21 cellular contexts compared by ENCODE assay signal in the genomic region with DNA sequence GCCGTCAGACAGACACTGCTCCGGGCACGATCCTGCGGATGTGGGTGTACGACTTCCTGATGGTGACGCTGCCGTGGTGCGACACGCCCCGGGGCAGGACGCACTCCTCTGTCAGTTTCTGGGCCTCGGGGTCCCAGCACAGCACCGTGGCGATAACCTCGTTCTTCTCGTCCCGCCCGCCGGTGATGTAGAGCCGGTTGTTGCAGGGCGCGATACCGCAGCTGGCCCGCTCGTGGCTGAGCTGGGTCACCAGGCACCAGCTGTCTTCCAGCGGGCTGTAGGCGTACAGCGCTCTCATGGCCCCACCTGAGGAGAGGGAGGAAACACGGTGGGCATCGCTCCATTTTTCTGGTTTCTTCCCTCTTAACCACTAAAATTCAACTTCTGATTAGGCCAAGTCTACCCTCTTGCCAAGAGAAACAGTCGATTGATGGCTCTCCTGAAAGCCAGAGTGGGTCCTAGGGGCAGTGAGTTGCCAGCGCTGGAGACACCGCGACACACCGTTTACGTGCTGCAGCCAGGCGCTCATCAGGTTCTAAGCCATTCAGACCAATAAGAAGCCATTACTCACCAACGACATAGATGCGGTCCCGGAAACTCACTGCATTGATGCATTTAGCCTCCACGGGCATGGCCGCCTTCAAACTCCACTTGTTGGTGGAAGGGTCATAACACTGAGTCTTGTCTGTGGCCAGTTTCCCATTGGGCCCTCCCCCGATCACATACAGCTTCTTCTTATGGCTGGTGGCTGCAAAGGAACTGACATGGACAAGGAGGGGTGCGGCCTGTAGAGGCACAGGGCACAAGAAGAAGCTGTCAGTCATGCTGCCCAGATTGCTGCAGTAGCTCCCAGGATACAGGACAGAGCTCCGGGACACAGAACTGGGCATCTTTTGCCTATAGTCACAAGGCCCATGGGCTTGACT.
DNase-seq lines count a peak whose midpoint lies in the region; ATAC-seq and TF ChIP-seq lines count a peak whose summit lies in the region.
"Had no signal": no experiment of that assay in that cellular context is flagged by ENCODE, and none has a peak within 500 bp of the region (broad histone marks: within the 10 kb centered on the region; RNA-seq: fewer than 3 reads in every experiment).

No MANE protein-coding gene starts in this region.

- H3K27ac ChIP-seq in H9 (ENCODE audit: insufficient read length, low read depth, low read length) = no peak overlapping the region
- H3K27ac ChIP-seq in esophagus muscularis mucosa (replicated peaks in 1 of 4) = no peak overlapping the region
- H3K27ac ChIP-seq in GM23248 = no peak overlapping the region
- H3K27ac ChIP-seq: adrenal gland, right lobe of liver, tibial nerve had no signal

- no peaks in the 10 kb centered on the region for H3K9me3 Mint-ChIP-seq in H9
- no peaks in the 10 kb centered on the region for H3K9me3 Mint-ChIP-seq in WTC11
- no peaks in the 10 kb centered on the region for H3K9me3 Mint-ChIP-seq in osteocyte (ENCODE audit: unreplicated experiment)
- H3K9me3 Mint-ChIP-seq: activated CD4-positive, alpha-beta T cell treated with anti-CD3 and anti-CD28 coated beads, Interleukin-2, amount 10 ng/mL, durations not matched to agents 24 days and 14 days; CD4-positive, CD25-positive, alpha-beta regulatory T cell; natural killer cell treated with Interleukin-12 subunit alpha and Interleukin-12 subunit beta and Interleukin-15 and Interleukin-18, amount 100 ng/mL, for 72 hours; stimulated activated naive CD8-positive, alpha-beta T cell treated with anti-CD3 and anti-CD28 coated beads, Interleukin-15, amount 100 ng/mL, for 72 hours; T-helper 2 cell treated with Interferon-gamma antibody and Interleukin-4, amounts not matched to agents 5 μg/mL and 100 μg/mL, for 36 hours had no signal

- H2BK20ac ChIP-seq in H9 (ENCODE audit: low read depth, low read length, poor library complexity, severe bottlenecking) = no peak overlapping the region

- no peak overlapping the region for H2BK5ac ChIP-seq in H9 (ENCODE audit: insufficient read length, low read length)

- no peak overlapping the region for H2BK120ac ChIP-seq in H9 (ENCODE audit: low read depth, low read length, poor library complexity, severe bottlenecking)

- no peaks in the 10 kb centered on the region for H3K36me3 Mint-ChIP-seq in H9 (ENCODE audit: insufficient read depth in 1 of 3, low read depth in 3 of 3)
- H3K36me3 Mint-ChIP-seq in WTC11 = no peaks in the 10 kb centered on the region
- no peaks in the 10 kb centered on the region for H3K36me3 Mint-ChIP-seq in osteocyte (ENCODE audit: unreplicated experiment)
- H3K36me3 Mint-ChIP-seq: brain had no signal

- CTCF ChIA-PET in WTC11 (lab: Charles Lee) = interaction anchor here (0.5 to 4.6 kb wide), 5 partner anchors 10 to 393 kb away, joined by 3 to 28 read pairs (median 4); a partner anchor contains a TSS

- H2AFZ ChIP-seq in H9 (ENCODE audit: low read length) (no peak overlapping the region), GM23248 (no peak overlapping the region)

- H3T11ph ChIP-seq in H9 (ENCODE audit: low read length) = no peak overlapping the region

- H4K20me1 ChIP-seq in H9 (ENCODE audit: control insufficient read depth, insufficient read depth, insufficient read length) (no peaks in the 10 kb centered on the region), GM23248 (ENCODE audit: insufficient read depth) (no peaks in the 10 kb centered on the region)

- no peak overlapping the region for H2AK5ac ChIP-seq in H9 (ENCODE audit: insufficient read length, low read length)

- H3K27me3 ChIP-seq in H9 (ENCODE audit: insufficient read depth, low read length) (no peaks in the 10 kb centered on the region), esophagus muscularis mucosa (no peaks in the 10 kb centered on the region), GM23248 (replicated peaks; ENCODE audit: insufficient read depth) (peaks cover 11% of the 10 kb centered on the region)
- H3K27me3 ChIP-seq: adrenal gland, right lobe of liver, tibial nerve had no signal

- H3K4me2 ChIP-seq in H9 (ENCODE audit: insufficient read depth, insufficient read length, low read length) (no peak overlapping the region), GM23248 (ENCODE audit: unreplicated experiment) (no peak overlapping the region)

- H3K23me2 ChIP-seq in H9 (ENCODE audit: insufficient read length, low read depth, low read length, poor library complexity, severe bottlenecking) = no peaks in the 10 kb centered on the region

- H2BK12ac ChIP-seq in H9 (ENCODE audit: insufficient read length, low read depth, low read length) = no peak overlapping the region

- H3K4me3 Mint-ChIP-seq in H9 (no peak overlapping the region), WTC11 (no peak overlapping the region), osteocyte (ENCODE audit: unreplicated experiment) (no peak overlapping the region)
- H3K4me3 Mint-ChIP-seq: activated CD4-positive, alpha-beta T cell treated with anti-CD3 and anti-CD28 coated beads, Interleukin-2, amount 10 ng/mL, durations not matched to agents 24 days and 14 days; brain; CD4-positive, CD25-positive, alpha-beta regulatory T cell; natural killer cell treated with Interleukin-12 subunit alpha and Interleukin-12 subunit beta and Interleukin-15 and Interleukin-18, amount 100 ng/mL, for 72 hours; stimulated activated naive CD8-positive, alpha-beta T cell treated with anti-CD3 and anti-CD28 coated beads, Interleukin-15, amount 100 ng/mL, for 72 hours; T-helper 2 cell treated with Interferon-gamma antibody and Interleukin-4, amounts not matched to agents 5 μg/mL and 100 μg/mL, for 36 hours had no signal

- H3F3A ChIP-seq in GM23248 (ENCODE audit: insufficient read depth) = no peaks in the 10 kb centered on the region

- no peak overlapping the region for H4K5ac ChIP-seq in H9 (ENCODE audit: insufficient read length, low read depth, low read length)

- H3K23ac ChIP-seq in H9 (ENCODE audit: insufficient read length, low read depth, low read length) = no peak overlapping the region

- H3K4me1 ChIP-seq in H9 (ENCODE audit: insufficient read depth, low read length) = no peaks in the 10 kb centered on the region
- peaks cover 0 to 3% (median 0%) of the 10 kb centered on the region in 4 donors for H3K4me1 ChIP-seq in esophagus muscularis mucosa
- peaks cover 3% of the 10 kb centered on the region; the same call in 1 of the 2 replicates for H3K4me1 ChIP-seq in GM23248 (ENCODE audit: insufficient read depth)
- H3K4me1 ChIP-seq: adrenal gland, right lobe of liver, tibial nerve had no signal

- DNase-seq in H9 (peak; percentile 31), WTC11 (ENCODE audit: low spot score) (no peak), esophagus muscularis mucosa (ENCODE audit: extremely low spot score) (peak; percentile 34), osteocyte (ENCODE audit: extremely low spot score, unreplicated experiment) (peak; percentile 81), cerebellar cortex (ENCODE audit: low spot score) (no peak), pons (ENCODE audit: low spot score) (no peak), GM23248 (no peak), NCI-H2196 (lab: John Stamatoyannopoulos, UW; ENCODE audit: unreplicated experiment) (no peak)
- DNase-seq: activated CD4-positive, alpha-beta T cell treated with anti-CD3 and anti-CD28 coated beads, Interleukin-2, amount 10 ng/mL, durations not matched to agents 24 days and 14 days; CD4-positive, CD25-positive, alpha-beta regulatory T cell; midbrain; NCI-H1092; NCI-H1930; NCI-H774 had no signal

- intact Hi-C loops in esophagus muscularis mucosa (cut with DNase I) = no loop called here

- no peak overlapping the region; the same call in 1 of the 2 replicates for H3K14ac ChIP-seq in H9 (ENCODE audit: insufficient read depth, low read length)

- WGBS in H9 (ENCODE audit: extremely low coverage, insufficient read length, low lambda C conversion rate) = no CpG with 5 or more reads among the region's 45 CpGs
- WGBS in esophagus muscularis mucosa = 96% methylated on average over 18 of the region's 45 CpGs
- WGBS in GM23248 (ENCODE audit: low coverage in 1 of 2, low lambda C conversion rate in 2 of 2, missing lambda C conversion rate in 2 of 2), 2 experiments = 93 to 94% methylated on average over 45 of the region's 45 CpGs

- no peak overlapping the region for H2BK15ac ChIP-seq in H9 (ENCODE audit: low read depth, low read length)

- ATAC-seq in WTC11 = no peak
- ATAC-seq: right lobe of liver; stimulated activated naive CD8-positive, alpha-beta T cell treated with anti-CD3 and anti-CD28 coated beads, Interleukin-15, amount 100 ng/mL, for 72 hours had no signal

- H3K9me3 ChIP-seq in H9 (ENCODE audit: control insufficient read depth, low read depth, low read length) = no peaks in the 10 kb centered on the region
- no peaks in the 10 kb centered on the region for H3K9me3 ChIP-seq in esophagus muscularis mucosa
- peaks cover 3% of the 10 kb centered on the region for H3K9me3 ChIP-seq in GM23248 (ENCODE audit: low read depth)
- H3K9me3 ChIP-seq: adrenal gland, right lobe of liver had no signal

- H4K8ac ChIP-seq in H9 (replicated peaks; ENCODE audit: insufficient read length, low read depth, low read length) = no peak overlapping the region

- H3K36me3 ChIP-seq in esophagus muscularis mucosa = no peaks in the 10 kb centered on the region
- H3K36me3 ChIP-seq in GM23248 (ENCODE audit: low read depth) = no peaks in the 10 kb centered on the region
- H3K36me3 ChIP-seq: adrenal gland, right lobe of liver, tibial nerve had no signal

- H3K27ac Mint-ChIP-seq in H9 (no peak overlapping the region), WTC11 (peak overlapping the region; percentile 64), osteocyte (ENCODE audit: unreplicated experiment) (no peak overlapping the region)
- H3K27ac Mint-ChIP-seq: activated CD4-positive, alpha-beta T cell treated with anti-CD3 and anti-CD28 coated beads, Interleukin-2, amount 10 ng/mL, durations not matched to agents 24 days and 14 days; brain; natural killer cell treated with Interleukin-12 subunit alpha and Interleukin-12 subunit beta and Interleukin-15 and Interleukin-18, amount 100 ng/mL, for 72 hours; T-helper 2 cell treated with Interferon-gamma antibody and Interleukin-4, amounts not matched to agents 5 μg/mL and 100 μg/mL, for 36 hours had no signal

- no peak overlapping the region for H3K18ac ChIP-seq in H9 (ENCODE audit: insufficient read length, low read depth, low read length)

- TF ChIP-seq POLR2A in esophagus muscularis mucosa (IDR thresholded peaks at IDR 0.05; ENCODE audit: low read depth) = no peak

- H3K27me3 Mint-ChIP-seq in H9 (ENCODE audit: low read depth) (no peaks in the 10 kb centered on the region), WTC11 (ENCODE audit: low read depth) (peaks cover 4% of the 10 kb centered on the region), osteocyte (ENCODE audit: unreplicated experiment) (peaks cover 23% of the 10 kb centered on the region)
- H3K27me3 Mint-ChIP-seq: activated CD4-positive, alpha-beta T cell treated with anti-CD3 and anti-CD28 coated beads, Interleukin-2, amount 10 ng/mL, durations not matched to agents 24 days and 14 days; CD4-positive, CD25-positive, alpha-beta regulatory T cell; natural killer cell treated with Interleukin-12 subunit alpha and Interleukin-12 subunit beta and Interleukin-15 and Interleukin-18, amount 100 ng/mL, for 72 hours; stimulated activated naive CD8-positive, alpha-beta T cell treated with anti-CD3 and anti-CD28 coated beads, Interleukin-15, amount 100 ng/mL, for 72 hours had no signal

- H3K56ac ChIP-seq in H9 (ENCODE audit: insufficient read length, low read depth, low read length) = no peak overlapping the region

- POLR2A ChIA-PET in WTC11 (lab: Charles Lee) = no interaction called here

- no peak for TF ChIP-seq EP300 in esophagus muscularis mucosa (IDR thresholded peaks at IDR 0.05)

- no peaks in the 10 kb centered on the region for H3K9me2 ChIP-seq in GM23248 (ENCODE audit: insufficient read depth)

- no peak overlapping the region for H3K4me3 ChIP-seq in esophagus muscularis mucosa
- no peak overlapping the region for H3K4me3 ChIP-seq in GM23248
- H3K4me3 ChIP-seq: adrenal gland, right lobe of liver, tibial nerve had no signal

- TF ChIP-seq CTCF in H9 (conservative IDR thresholded peaks at IDR 0.05) (no peak), WTC11 (IDR thresholded peaks at IDR 0.05) (no peak), esophagus muscularis mucosa (IDR thresholded peaks at IDR 0.05) (no peak), osteocyte (IDR thresholded peaks at IDR 0.05) (no peak)

- no peak overlapping the region for H3K4ac ChIP-seq in H9 (ENCODE audit: low read depth, low read length)

- H3K4me1 Mint-ChIP-seq in H9 = peaks cover 4 to 5% of the 10 kb centered on the region in 2 experiments; a peak in 3 of 4 replicates
- peaks cover 45% of the 10 kb centered on the region for H3K4me1 Mint-ChIP-seq in WTC11
- H3K4me1 Mint-ChIP-seq in osteocyte (ENCODE audit: unreplicated experiment) = peaks cover 4% of the 10 kb centered on the region
- H3K4me1 Mint-ChIP-seq: brain had no signal

- in situ Hi-C loops in GM23248 (cut with MboI) = no loop called here

- no peak overlapping the region for H4K91ac ChIP-seq in H9 (ENCODE audit: insufficient read length, low read depth, low read length)

- H3K9ac ChIP-seq in H9 (ENCODE audit: extremely low read depth, insufficient read length, low read length) = no peak overlapping the region
- no peak overlapping the region for H3K9ac ChIP-seq in GM23248

- H3K79me2 ChIP-seq in H9 (ENCODE audit: insufficient read depth, low read length) = no peaks in the 10 kb centered on the region
- H3K79me2 ChIP-seq in GM23248 (ENCODE audit: insufficient read depth) = no peaks in the 10 kb centered on the region

- H3K79me1 ChIP-seq in H9 (ENCODE audit: insufficient read depth, low read depth, low read length, poor library complexity, severe bottlenecking) = no peaks in the 10 kb centered on the region

Comparison
In these comparisons a context has a peak if more than half of its experiments do, and no peak if none do; other contexts are left out.
1. DNase-seq: peak in H9 (single experiment), esophagus muscularis mucosa (single experiment) and osteocyte (single experiment); none in WTC11 (single experiment), cerebellar cortex (single experiment), pons (single experiment), GM23248 (single experiment) and NCI-H2196 (single experiment).